In genomic region chr7:1676550-1677071, GRCh38 we compare ENCODE assay signal across 31 cellular contexts. TPM values are rescaled to one million over a fixed set of nuclear protein-coding genes. Genes with fewer than 3 reads are reported as not detected.
DNase-seq lines count a peak whose midpoint lies in the region; ATAC-seq and TF ChIP-seq lines count a peak whose summit lies in the region.
"Had no signal": no experiment of that assay in that cellular context is flagged by ENCODE, and none has a peak within 500 bp of the region (broad histone marks: within the 10 kb centered on the region; RNA-seq: fewer than 3 reads in every experiment).

No MANE protein-coding gene starts in this region.

- POLR2A ChIA-PET in GM10248 (lab: Yijun Ruan, JAX) = no interaction called here

- H3K36me3 ChIP-seq in spleen = no peaks in the 10 kb centered on the region
- H3K36me3 ChIP-seq in brain microvascular endothelial cell (replicated peaks) = no peaks in the 10 kb centered on the region
- H3K36me3 ChIP-seq: adrenal gland, BE2C, gastrocnemius medialis, pancreas, thyroid gland had no signal

- H3K27ac ChIP-seq in spleen (no peak overlapping the region), brain microvascular endothelial cell (no peak overlapping the region)
- H3K27ac ChIP-seq: adrenal gland, body of pancreas, gastrocnemius medialis, pancreas, PC-9, thyroid gland had no signal

- H3K36me3 Mint-ChIP-seq in activated T-cell treated with anti-CD3 and anti-CD28 coated beads, Interleukin-2, amount 50 U/mL, for 24 hours (ENCODE audit: low read depth) = no peaks in the 10 kb centered on the region
- no peaks in the 10 kb centered on the region for H3K36me3 Mint-ChIP-seq in activated T-cell treated with anti-CD3 and anti-CD28 coated beads, Interleukin-2, amount 50 U/mL, for 72 hours (ENCODE audit: insufficient read depth in 2 of 2)
- peaks cover 1% of the 10 kb centered on the region for H3K36me3 Mint-ChIP-seq in glutamatergic neuron (ENCODE audit: unreplicated experiment)

- DNase-seq in activated T-cell treated with anti-CD3 and anti-CD28 coated beads, Interleukin-2, amount 50 U/mL, for 24 hours = peak; percentile 13
- DNase-seq in activated T-cell treated with anti-CD3 and anti-CD28 coated beads, Interleukin-2, amount 50 U/mL, for 72 hours = no peak
- DNase-seq in GM10248 (ENCODE audit: extremely low spot score) (peak; percentile 10), glutamatergic neuron (no peak), spleen (peak; percentile 62), HuH-7.5 (ENCODE audit: low spot score) (no peak), brain microvascular endothelial cell (no peak)
- no peak for DNase-seq in stimulated activated naive CD8-positive, alpha-beta T cell treated with anti-CD3 and anti-CD28 coated beads, Interleukin-15, Interleukin-2, amounts not matched to agents 100 U/mL and 50 U/mL, for 24 hours
- DNase-seq: activated CD8-positive, alpha-beta T cell treated with anti-CD3 and anti-CD28 coated beads for 36 hours; activated gamma-delta T cell treated with Interleukin-2 at 50 U/mL for 16 hours; BE2C; DMS153; gastrocnemius medialis; hippocampal formation; left colon; NCI-H1092 treated with DMSO at 0.1 percent for 48 hours; NCI-H1694 treated with DMSO at 0.1 percent for 48 hours; NCI-H2227 treated with DMSO at 0.1 percent for 48 hours; NCI-H526; PC-9; T-helper 17 cell; thyroid gland had no signal

- H3K27me3 Mint-ChIP-seq in activated T-cell treated with anti-CD3 and anti-CD28 coated beads, Interleukin-2, amount 50 U/mL, for 24 hours = peaks cover 34% of the 10 kb centered on the region
- H3K27me3 Mint-ChIP-seq in activated T-cell treated with anti-CD3 and anti-CD28 coated beads, Interleukin-2, amount 50 U/mL, for 72 hours (ENCODE audit: low read depth) = peaks cover 6% of the 10 kb centered on the region
- H3K27me3 Mint-ChIP-seq in glutamatergic neuron (ENCODE audit: unreplicated experiment) = peaks cover 3% of the 10 kb centered on the region

- H3K4me3 Mint-ChIP-seq in activated T-cell treated with anti-CD3 and anti-CD28 coated beads, Interleukin-2, amount 50 U/mL, for 24 hours = no peak overlapping the region
- no peak overlapping the region for H3K4me3 Mint-ChIP-seq in activated T-cell treated with anti-CD3 and anti-CD28 coated beads, Interleukin-2, amount 50 U/mL, for 72 hours
- H3K4me3 Mint-ChIP-seq in glutamatergic neuron (ENCODE audit: unreplicated experiment) = peak overlapping the region; percentile 56
- H3K4me3 Mint-ChIP-seq: activated CD8-positive, alpha-beta T cell treated with anti-CD3 and anti-CD28 coated beads for 36 hours; memory B cell; nephron; stimulated activated naive CD8-positive, alpha-beta T cell treated with anti-CD3 and anti-CD28 coated beads, Interleukin-15, amount 100 ng/mL, for 72 hours; T-helper 17 cell had no signal

- CTCF ChIA-PET in GM10248 (lab: Yijun Ruan, JAX) = no interaction called here

- no peak for ATAC-seq in activated T-cell treated with anti-CD3 and anti-CD28 coated beads, Interleukin-2, amount 50 U/mL, for 72 hours (replicated peaks in 1 of 2)
- ATAC-seq in stimulated activated naive CD8-positive, alpha-beta T cell treated with anti-CD3 and anti-CD28 coated beads, Interleukin-15, Interleukin-2, amounts not matched to agents 100 U/mL and 50 U/mL, for 24 hours = no peak
- ATAC-seq: activated CD4-positive, CD25-positive, alpha-beta regulatory T cell treated with anti-CD3 and anti-CD28 coated beads, Interleukin-2, amount 50 U/mL, for 24 hours; activated CD8-positive, alpha-beta T cell treated with anti-CD3 and anti-CD28 coated beads for 36 hours; body of pancreas; gastrocnemius medialis; GM12878; left colon; pancreas; T-helper 17 cell had no signal

- TF ChIP-seq CTCF in GM10248 (IDR thresholded peaks at IDR 0.05; ENCODE audit: control extremely low read depth, extremely low read depth, low read depth, missing control alignments) = no peak
- TF ChIP-seq CTCF in glutamatergic neuron (IDR thresholded peaks at IDR 0.05; ENCODE audit: partially characterized antibody, unreplicated experiment) = no peak
- no peak for TF ChIP-seq CTCF in spleen (IDR thresholded peaks at IDR 0.05 in 8 of 11, conservative IDR thresholded peaks at IDR 0.05 in 3 of 11)
- no peak for TF ChIP-seq CTCF in brain microvascular endothelial cell (IDR thresholded peaks at IDR 0.05; ENCODE audit: low read depth, low read length, missing control alignments)

- 83 to 88% (median 85%) methylated on average over 22 to 23 of the region's 23 CpGs for WGBS in spleen, 5 donors

- in situ Hi-C loops in brain microvascular endothelial cell (cut with HindIII; ENCODE audit: low pct_ligation_motif_present, low sequenced_read_pairs) = no loop called here

- peaks cover 0 to 3% (median 0%) of the 10 kb centered on the region in 8 donors for H3K9me3 ChIP-seq in spleen
- H3K9me3 ChIP-seq: adrenal gland, BE2C, body of pancreas, gastrocnemius medialis, pancreas, thyroid gland had no signal

- TF ChIP-seq POLR2A in spleen (IDR thresholded peaks at IDR 0.05) = no peak

- H3K4me1 ChIP-seq in spleen = no peaks in the 10 kb centered on the region
- H3K4me1 ChIP-seq: adrenal gland, BE2C, body of pancreas, gastrocnemius medialis, pancreas, thyroid gland had no signal

- no peak overlapping the region for H3K4me3 ChIP-seq in spleen
- H3K4me3 ChIP-seq in brain microvascular endothelial cell (ENCODE audit: low read depth, low read length) = no peak overlapping the region
- H3K4me3 ChIP-seq: adrenal gland, body of pancreas, gastrocnemius medialis, GM12878, K562, pancreas, PC-9, thyroid gland had no signal

- intact Hi-C loops in spleen (cut with DNase I; ENCODE audit: low total_unique reads) = no loop called here

- no peak overlapping the region for H3K27ac Mint-ChIP-seq in activated T-cell treated with anti-CD3 and anti-CD28 coated beads, Interleukin-2, amount 50 U/mL, for 24 hours
- H3K27ac Mint-ChIP-seq in activated T-cell treated with anti-CD3 and anti-CD28 coated beads, Interleukin-2, amount 50 U/mL, for 72 hours = no peak overlapping the region
- peak overlapping the region; percentile 66 for H3K27ac Mint-ChIP-seq in glutamatergic neuron (ENCODE audit: unreplicated experiment)
- H3K27ac Mint-ChIP-seq: activated CD8-positive, alpha-beta T cell treated with anti-CD3 and anti-CD28 coated beads for 36 hours; memory B cell; nephron; stimulated activated naive CD8-positive, alpha-beta T cell treated with anti-CD3 and anti-CD28 coated beads, Interleukin-15, amount 100 ng/mL, for 72 hours; T-helper 17 cell had no signal

- H3K4me1 Mint-ChIP-seq in activated T-cell treated with anti-CD3 and anti-CD28 coated beads, Interleukin-2, amount 50 U/mL, for 24 hours (ENCODE audit: low read depth) = no peaks in the 10 kb centered on the region
- H3K4me1 Mint-ChIP-seq in activated T-cell treated with anti-CD3 and anti-CD28 coated beads, Interleukin-2, amount 50 U/mL, for 72 hours (ENCODE audit: low read depth) = no peaks in the 10 kb centered on the region
- peaks cover 23% of the 10 kb centered on the region for H3K4me1 Mint-ChIP-seq in glutamatergic neuron (ENCODE audit: low read depth, unreplicated experiment)
- H3K4me1 Mint-ChIP-seq: stimulated activated naive CD8-positive, alpha-beta T cell treated with anti-CD3 and anti-CD28 coated beads, Interleukin-15, amount 100 ng/mL, for 72 hours had no signal

- H3K9me3 Mint-ChIP-seq in activated T-cell treated with anti-CD3 and anti-CD28 coated beads, Interleukin-2, amount 50 U/mL, for 24 hours = no peaks in the 10 kb centered on the region
- no peaks in the 10 kb centered on the region for H3K9me3 Mint-ChIP-seq in activated T-cell treated with anti-CD3 and anti-CD28 coated beads, Interleukin-2, amount 50 U/mL, for 72 hours
- peaks cover 10% of the 10 kb centered on the region for H3K9me3 Mint-ChIP-seq in glutamatergic neuron (ENCODE audit: unreplicated experiment)
- H3K9me3 Mint-ChIP-seq: activated CD8-positive, alpha-beta T cell treated with anti-CD3 and anti-CD28 coated beads for 36 hours; stimulated activated naive CD8-positive, alpha-beta T cell treated with anti-CD3 and anti-CD28 coated beads, Interleukin-15, amount 100 ng/mL, for 72 hours had no signal

- H3K27me3 ChIP-seq in spleen (replicated peaks in 1 of 7) = peaks cover 0 to 72% (median 19%) of the 10 kb centered on the region in 7 donors
- H3K27me3 ChIP-seq in brain microvascular endothelial cell (replicated peaks) = peaks cover 22% of the 10 kb centered on the region
- H3K27me3 ChIP-seq: pancreas had no signal

RNA-seq across cellular contexts. Expression of gene ELFN1, which starts 6.5 kb away (rescaled TPM):
- not detected for total RNA-seq in activated T-cell treated with anti-CD3 and anti-CD28 coated beads, Interleukin-2, amount 50 U/mL, for 72 hours
- 40.0 TPM for total RNA-seq in glutamatergic neuron (ENCODE audit: unreplicated experiment)
- 1 to 10 TPM; 2.3 to 3.9 (median 2.8) TPM for total RNA-seq in spleen
- under 1 TPM; 0.22 to 0.70 (median 0.41) TPM for polyA plus RNA-seq in spleen
- total RNA-seq: GM12878, T-helper 17 cell had no signal

Comparison
In these comparisons a context has a peak if more than half of its experiments do, and no peak if none do; other contexts are left out.
1. DNase-seq: peak in activated T-cell treated with anti-CD3 and anti-CD28 coated beads, Interleukin-2, amount 50 U/mL, for 24 hours (single experiment), GM10248 (single experiment) and spleen (single experiment); none in activated T-cell treated with anti-CD3 and anti-CD28 coated beads, Interleukin-2, amount 50 U/mL, for 72 hours (0 of 2), glutamatergic neuron (single experiment), stimulated activated naive CD8-positive, alpha-beta T cell treated with anti-CD3 and anti-CD28 coated beads, Interleukin-15, Interleukin-2, amounts not matched to agents 100 U/mL and 50 U/mL, for 24 hours (single experiment), HuH-7.5 (single experiment) and brain microvascular endothelial cell (single experiment).